8 cellular contexts compared by ENCODE assay signal in the genomic region with DNA sequence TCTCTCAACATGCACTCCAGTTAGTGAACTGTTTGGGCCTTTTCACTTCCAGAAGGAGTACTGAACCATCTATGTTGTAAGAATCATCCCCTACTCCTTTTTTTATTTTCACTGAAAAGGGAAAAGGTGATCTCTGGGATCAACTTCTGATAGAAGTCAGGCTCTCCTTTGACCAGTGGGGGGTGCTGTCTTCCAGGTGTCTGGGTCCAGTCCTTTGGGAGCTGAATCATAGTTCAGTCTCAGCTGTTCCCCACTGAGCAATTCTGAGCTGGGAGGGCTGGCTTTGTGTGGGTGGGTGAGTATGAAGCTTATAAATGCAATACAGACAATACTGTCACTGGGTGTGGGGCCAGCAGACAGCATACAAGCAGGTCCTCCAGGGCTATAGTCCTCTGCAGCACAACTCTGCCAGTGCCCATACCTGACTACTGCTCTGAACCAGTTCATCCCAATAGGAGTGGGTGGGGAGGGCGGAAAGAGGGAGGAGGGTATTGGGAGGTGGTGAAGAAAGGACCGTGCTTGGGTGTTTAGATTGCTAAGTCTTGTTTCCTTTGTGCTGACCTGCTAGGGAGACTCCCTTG. TPM values are rescaled to one million over a fixed set of nuclear protein-coding genes. Genes with fewer than 3 reads are reported as not detected.
A peak's percentile ranks its signal among the peaks of the same experiment; 100 is the strongest.
DNase-seq lines count a peak whose midpoint lies in the region; ATAC-seq, FAIRE-seq and TF ChIP-seq lines count a peak whose summit lies in the region.

No MANE protein-coding gene starts in this region.

- no peak overlapping the region for H2BK5ac ChIP-seq in H9 (ENCODE audit: insufficient read length, low read length)

- no CpG with 5 or more reads among the region's 2 CpGs for WGBS in H9 (ENCODE audit: extremely low coverage, insufficient read length, low lambda C conversion rate)
- no CpG with 5 or more reads among the region's 2 CpGs for WGBS in iPS DF 6.9 (ENCODE audit: insufficient coverage, insufficient read length)

- H3K56ac ChIP-seq in H9 (ENCODE audit: insufficient read length, low read depth, low read length) = no peak overlapping the region

- CTCF ChIA-PET in BJ (lab: Yijun Ruan, JAX) = interaction anchor here (0.6 to 5.4 kb wide), 13 partner anchors 12 to 331 kb away, joined by 3 to 48 read pairs (median 4); partner anchors contain the start of genes SARS1 and SORT1

- H3K27me3 ChIP-seq in BJ (ENCODE audit: control insufficient read depth, insufficient read depth, low read length) (no peaks in the 10 kb centered on the region), H9 (ENCODE audit: insufficient read depth, low read length) (no peaks in the 10 kb centered on the region), iPS DF 6.9 (ENCODE audit: control insufficient read depth, insufficient read depth, low read length) (no peaks in the 10 kb centered on the region)

- no peak overlapping the region for H2BK20ac ChIP-seq in H9 (ENCODE audit: low read depth, low read length, poor library complexity, severe bottlenecking)

- H3K9ac ChIP-seq in H9 (ENCODE audit: extremely low read depth, insufficient read length, low read length) = no peak overlapping the region

- ATAC-seq in GM19023 (IDR thresholded peaks at IDR 0.05; ENCODE audit: unreplicated experiment) (no peak), GM19467 (IDR thresholded peaks at IDR 0.05; ENCODE audit: unreplicated experiment) (no peak)

- no peak overlapping the region for H4K5ac ChIP-seq in H9 (ENCODE audit: insufficient read length, low read depth, low read length)

- peaks cover 5% of the 10 kb centered on the region; the same call in 1 of the 2 replicates for H3K27me3 Mint-ChIP-seq in H9 (ENCODE audit: low read depth)

- H2BK15ac ChIP-seq in H9 (ENCODE audit: low read depth, low read length) = no peak overlapping the region

- H3K27ac Mint-ChIP-seq in H9 = peak overlapping the region; percentile 71 to 94 (median 92); a peak in 5 of 7 replicates

- no peaks in the 10 kb centered on the region for H3K36me3 ChIP-seq in BJ (ENCODE audit: control insufficient read depth, insufficient read depth, low read length)
- H3K36me3 ChIP-seq in iPS DF 6.9 (ENCODE audit: control insufficient read depth, insufficient read depth, low read length) = no peaks in the 10 kb centered on the region

- peaks cover 12 to 19% of the 10 kb centered on the region in 2 experiments for H3K4me1 Mint-ChIP-seq in H9

- no peaks in the 10 kb centered on the region for H3K79me1 ChIP-seq in H9 (ENCODE audit: insufficient read depth, low read depth, low read length, poor library complexity, severe bottlenecking)

- H4K91ac ChIP-seq in H9 (ENCODE audit: insufficient read length, low read depth, low read length) = no peak overlapping the region

- H3K23ac ChIP-seq in H9 (ENCODE audit: insufficient read length, low read depth, low read length) = no peak overlapping the region

- no peaks in the 10 kb centered on the region for H3K79me2 ChIP-seq in H9 (ENCODE audit: insufficient read depth, low read length)

- no peaks in the 10 kb centered on the region for H3K9me3 Mint-ChIP-seq in H9

- H3K4me2 ChIP-seq in H9 (ENCODE audit: insufficient read depth, insufficient read length, low read length) = no peak overlapping the region

- peak; percentile 65 for DNase-seq in BJ (ENCODE audit: low read depth)
- peak; percentile 76 for DNase-seq in H9
- peak; percentile 53 for DNase-seq in RCC 7860 (ENCODE audit: low spot score)
- peak; percentile 76 for DNase-seq in amniotic epithelial cell (ENCODE audit: low read depth)
- DNase-seq in iPS DF 6.9 (ENCODE audit: low read depth, low spot score) = peak; percentile 55
- peak; percentile 66 for DNase-seq in stimulated activated CD4-positive, alpha-beta T cell treated with anti-CD3 and anti-CD28 coated beads, Interleukin-2, amount 100 ng/mL, for 4 hours (ENCODE audit: low read depth)

- H2BK120ac ChIP-seq in H9 (ENCODE audit: low read depth, low read length, poor library complexity, severe bottlenecking) = no peak overlapping the region

- FAIRE-seq in RCC 7860 (lab: Jason Lieb, UNC) = no peak

- H3K27ac ChIP-seq in H9 (ENCODE audit: insufficient read length, low read depth, low read length) (no peak overlapping the region), iPS DF 6.9 (ENCODE audit: low read length) (no peak overlapping the region)

- H3K23me2 ChIP-seq in H9 (ENCODE audit: insufficient read length, low read depth, low read length, poor library complexity, severe bottlenecking) = no peaks in the 10 kb centered on the region

- POLR2A ChIA-PET in BJ (lab: Charles Lee) = no interaction called here

- H3K14ac ChIP-seq in H9 (ENCODE audit: insufficient read depth, low read length) = no peak overlapping the region

- TF ChIP-seq CTCF in BJ (IDR thresholded peaks at IDR 0.05; ENCODE audit: insufficient read depth, low read depth, low read length) (peak; percentile 85), H9 (conservative IDR thresholded peaks at IDR 0.05) (peak; percentile 87)

- no peak overlapping the region for H3K4ac ChIP-seq in H9 (ENCODE audit: low read depth, low read length)

- H3K36me3 Mint-ChIP-seq in H9 (ENCODE audit: insufficient read depth in 1 of 3, low read depth in 3 of 3) = no peaks in the 10 kb centered on the region; a peak in 1 of 7 replicates

- H3K9me3 ChIP-seq in H9 (ENCODE audit: control insufficient read depth, low read depth, low read length) (no peaks in the 10 kb centered on the region), iPS DF 6.9 (ENCODE audit: control insufficient read depth, insufficient read depth, low read length) (no peaks in the 10 kb centered on the region)

- no peak overlapping the region for H3T11ph ChIP-seq in H9 (ENCODE audit: low read length)

- no peak overlapping the region for H2BK12ac ChIP-seq in H9 (ENCODE audit: insufficient read length, low read depth, low read length)

- H2AK5ac ChIP-seq in H9 (ENCODE audit: insufficient read length, low read length) = no peak overlapping the region

- no peaks in the 10 kb centered on the region for H4K20me1 ChIP-seq in H9 (ENCODE audit: control insufficient read depth, insufficient read depth, insufficient read length)

- no peak overlapping the region for H4K8ac ChIP-seq in H9 (replicated peaks; ENCODE audit: insufficient read length, low read depth, low read length)

- H3K4me3 Mint-ChIP-seq in H9 = no peak overlapping the region

- H3K18ac ChIP-seq in H9 (ENCODE audit: insufficient read length, low read depth, low read length) = no peak overlapping the region

- H3K4me1 ChIP-seq in H9 (ENCODE audit: insufficient read depth, low read length) (no peaks in the 10 kb centered on the region), iPS DF 6.9 (ENCODE audit: control insufficient read depth, insufficient read depth, low read length) (peaks cover 3% of the 10 kb centered on the region; the same call in 1 of the 2 replicates)

- H2AFZ ChIP-seq in H9 (ENCODE audit: low read length) = no peak overlapping the region

- no peak overlapping the region for H3K4me3 ChIP-seq in BJ (ENCODE audit: low read depth, low read length)
- H3K4me3 ChIP-seq in iPS DF 6.9 (ENCODE audit: low read length) = no peak overlapping the region

RNA-seq across cellular contexts. Expression of gene SARS1, which starts 12.5 kb away (rescaled TPM):
- 411 and 428 TPM in 2 replicates for polyA plus RNA-seq in BJ (2011; rRNA removed)
- 167 and 215 TPM in 2 replicates for polyA minus RNA-seq in BJ (2011; rRNA and poly(A)+ RNA removed)
- 139 and 144 TPM in 2 replicates for total RNA-seq in H9 (2021)

RNA-seq across cellular contexts. Expression of gene CELSR2, which starts 48.1 kb away (rescaled TPM):
- 0.82 and 0.98 TPM in 2 replicates for polyA plus RNA-seq in BJ (2011; rRNA removed)
- 3.2 and 3.7 TPM in 2 replicates for polyA minus RNA-seq in BJ (2011; rRNA and poly(A)+ RNA removed)
- total RNA-seq in H9 (2021) = 26.7 and 29.2 TPM in 2 replicates
